Comparison of ENCODE assay signal across 8 cellular contexts in genomic region chr7:10889266-10889898, GRCh38.
DNase-seq lines count a peak whose midpoint lies in the region; ATAC-seq and TF ChIP-seq lines count a peak whose summit lies in the region.

No MANE protein-coding gene starts in this region.

- H3K4me1 ChIP-seq in KMS-11 (ENCODE audit: low read depth, poor library complexity, severe bottlenecking) (no peaks in the 10 kb centered on the region), heart left ventricle (peaks cover 0 to 3% (median 0%) of the 10 kb centered on the region in 12 donors)

- H3K9me3 ChIP-seq in heart left ventricle, result no peaks in the 10 kb centered on the region

- no peaks in the 10 kb centered on the region for H3K36me3 Mint-ChIP-seq in activated naive CD4-positive, alpha-beta T cell treated with anti-CD3 and anti-CD28 coated beads, Interleukin-2, amount 50 U/mL, for 24 hours

- intact Hi-C loops in heart left ventricle (cut with DNase I), result no loop called here

- H3K27me3 ChIP-seq in H7 (ENCODE audit: control insufficient read depth, insufficient read depth, low read length), result no peaks in the 10 kb centered on the region
- H3K27me3 ChIP-seq in KMS-11 (ENCODE audit: insufficient read depth, low read depth), result no peaks in the 10 kb centered on the region
- no peaks in the 10 kb centered on the region for H3K27me3 ChIP-seq in heart left ventricle

- TF ChIP-seq POLR2A in heart left ventricle (IDR thresholded peaks at IDR 0.05), result no peak

- peak; percentile 93 for TF ChIP-seq CTCF in KMS-11 (conservative IDR thresholded peaks at IDR 0.05; ENCODE audit: low read depth, low read length)
- TF ChIP-seq CTCF in heart left ventricle (IDR thresholded peaks at IDR 0.05), result peak; percentile 42 to 75 (median 60)

- H3K4me3 ChIP-seq in H7 (ENCODE audit: insufficient read depth, low read depth, low read length), result no peak overlapping the region
- H3K4me3 ChIP-seq in KMS-11 (IDR thresholded peaks at IDR 0.05; ENCODE audit: insufficient read depth, low read depth, low read length), result no peak overlapping the region
- no peak overlapping the region for H3K4me3 ChIP-seq in heart left ventricle

- 65 to 69% (median 65%) methylated on average over 8 to 10 of the region's 10 CpGs for WGBS in heart left ventricle, 4 donors

- H3K4me3 Mint-ChIP-seq in activated naive CD4-positive, alpha-beta T cell treated with anti-CD3 and anti-CD28 coated beads, Interleukin-2, amount 50 U/mL, for 24 hours, result peak overlapping the region; percentile 76

- H3K27me3 Mint-ChIP-seq in activated naive CD4-positive, alpha-beta T cell treated with anti-CD3 and anti-CD28 coated beads, Interleukin-2, amount 50 U/mL, for 24 hours, result no peaks in the 10 kb centered on the region

- no peaks in the 10 kb centered on the region for H3K36me3 ChIP-seq in H7 (replicated peaks; ENCODE audit: control insufficient read depth, insufficient read depth, low read length)
- H3K36me3 ChIP-seq in KMS-11 (ENCODE audit: insufficient read depth), result no peaks in the 10 kb centered on the region
- no peaks in the 10 kb centered on the region for H3K36me3 ChIP-seq in heart left ventricle

- peak overlapping the region; percentile 37 for H3K27ac Mint-ChIP-seq in activated naive CD4-positive, alpha-beta T cell treated with anti-CD3 and anti-CD28 coated beads, Interleukin-2, amount 50 U/mL, for 24 hours

- ATAC-seq in activated CD4-positive, CD25-positive, alpha-beta regulatory T cell treated with anti-CD3 and anti-CD28 coated beads, Interleukin-2, amount 50 U/mL, for 24 hours, result peak; percentile 72
- peak in 3 of 4 donors; percentile 39 to 60 (median 47) for ATAC-seq in heart left ventricle

- H4K20me1 ChIP-seq in KMS-11 (ENCODE audit: insufficient read depth), result no peaks in the 10 kb centered on the region

- no peak overlapping the region for H3K4me2 ChIP-seq in KMS-11

- H2AFZ ChIP-seq in KMS-11 (ENCODE audit: low read depth), result 0 out of 2 replicates have a peak overlapping the region, but pooled peaks have one; percentile 2

- no peak overlapping the region for H3K27ac ChIP-seq in KMS-11
- H3K27ac ChIP-seq in heart left ventricle, result no peak overlapping the region

- H3K79me2 ChIP-seq in KMS-11 (ENCODE audit: insufficient read depth, low read depth), result no peaks in the 10 kb centered on the region

- DNase-seq in activated CD4-positive, CD25-positive, alpha-beta regulatory T cell treated with anti-CD3 and anti-CD28 coated beads, Interleukin-2, amount 50 U/mL, for 72 hours, result no peak
- DNase-seq in H7 (peak; percentile 70), OCI-M1 (lab: John Stamatoyannopoulos, UW) (peak; percentile 63), heart left ventricle (peak in 2 of 5 donors; percentile 8 to 30), renal cortical epithelial cell (ENCODE audit: low read depth) (peak; percentile 50)

- no peaks in the 10 kb centered on the region for H3K9me3 Mint-ChIP-seq in activated naive CD4-positive, alpha-beta T cell treated with anti-CD3 and anti-CD28 coated beads, Interleukin-2, amount 50 U/mL, for 24 hours

- peaks cover 13% of the 10 kb centered on the region for H3K4me1 Mint-ChIP-seq in activated naive CD4-positive, alpha-beta T cell treated with anti-CD3 and anti-CD28 coated beads, Interleukin-2, amount 50 U/mL, for 24 hours

- no peak overlapping the region for H3K9ac ChIP-seq in KMS-11
